Comparison of ENCODE assay signal across 24 cellular contexts in the genomic region with DNA sequence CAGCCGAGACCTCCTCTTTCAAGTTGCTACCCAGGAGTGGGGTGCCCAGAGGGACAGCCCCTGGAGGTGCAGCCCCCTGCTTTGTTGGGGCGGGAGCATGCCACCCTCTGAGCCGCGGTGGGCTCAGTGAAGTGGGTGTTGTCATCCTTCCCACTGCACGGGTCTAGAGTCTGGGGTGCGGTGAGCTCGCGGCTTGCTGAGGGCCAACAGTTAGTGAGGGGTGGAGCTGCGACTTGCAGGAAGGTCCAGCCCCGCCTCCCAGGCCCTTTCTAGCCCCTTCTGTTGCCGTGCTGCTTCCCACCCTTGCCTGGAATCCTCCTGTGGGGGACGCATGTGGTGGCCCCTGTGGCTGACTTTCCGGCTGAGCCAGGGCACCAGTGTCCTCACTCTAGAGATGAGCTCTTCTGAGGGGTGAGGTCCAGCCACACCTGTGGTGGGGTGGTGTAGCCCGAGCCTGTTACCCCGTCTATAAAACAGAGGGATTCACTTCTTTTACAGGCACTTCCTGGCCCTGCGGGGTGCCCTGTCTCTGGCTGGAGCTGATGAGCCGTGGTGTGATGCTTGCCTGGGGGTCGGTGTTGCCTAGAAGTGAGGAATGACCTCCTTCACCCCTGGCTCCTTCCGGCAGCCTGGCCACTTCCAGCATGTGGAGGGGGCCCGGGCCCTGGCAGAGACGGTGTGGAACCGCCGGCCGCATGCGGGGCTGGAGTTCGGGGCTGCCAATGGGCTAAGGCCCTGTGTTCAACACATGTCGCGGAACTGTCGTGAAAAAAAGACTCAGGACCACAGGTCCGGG.
DNase-seq lines count a peak whose midpoint lies in the region; ATAC-seq and TF ChIP-seq lines count a peak whose summit lies in the region.
"Had no signal": no experiment of that assay in that cellular context is flagged by ENCODE, and none has a peak within 500 bp of the region (broad histone marks: within the 10 kb centered on the region; RNA-seq: fewer than 3 reads in every experiment).

No MANE protein-coding gene starts in this region.

- no peak overlapping the region for H2BK15ac ChIP-seq in mesendoderm (replicated peaks; ENCODE audit: low read depth)

- no peaks in the 10 kb centered on the region for H3K9me3 Mint-ChIP-seq in activated B cell treated with CpG ODN at 0.5 μM for 24 hours
- H3K9me3 Mint-ChIP-seq in Calu3 (ENCODE audit: low read depth, unreplicated experiment), result no peaks in the 10 kb centered on the region
- H3K9me3 Mint-ChIP-seq: activated CD8-positive, alpha-beta T cell treated with anti-CD3 and anti-CD28 coated beads for 36 hours had no signal

- H3K27me3 ChIP-seq in mesendoderm (ENCODE audit: insufficient read depth, low read length, poor library complexity), result no peaks in the 10 kb centered on the region
- H3K27me3 ChIP-seq in thyroid gland, result no peaks in the 10 kb centered on the region
- H3K27me3 ChIP-seq: body of pancreas, gastroesophageal sphincter had no signal

- H3K23ac ChIP-seq in mesendoderm (ENCODE audit: low read length), result no peak overlapping the region

- CTCF ChIA-PET in activated B cell treated with CpG ODN at 0.5 μM for 24 hours (lab: Charles Lee), result no interaction called here
- CTCF ChIA-PET in Calu3 (lab: Charles Lee), result no interaction called here

- H3K9ac ChIP-seq in mesendoderm (ENCODE audit: low read length), result no peak overlapping the region

- H3K36me3 Mint-ChIP-seq in activated B cell treated with CpG ODN at 0.5 μM for 24 hours (ENCODE audit: low read depth) (peaks cover 16% of the 10 kb centered on the region), Calu3 (ENCODE audit: insufficient read depth, unreplicated experiment) (peaks cover 6% of the 10 kb centered on the region)

- H3K18ac ChIP-seq in mesendoderm (ENCODE audit: low read length), result no peak overlapping the region

- H3K4me2 ChIP-seq in mesendoderm (ENCODE audit: low read length), result no peak overlapping the region
- H3K4me2 ChIP-seq: PC-9 had no signal

- H3K27ac ChIP-seq in mesendoderm (ENCODE audit: low read depth, low read length) (no peak overlapping the region), thyroid gland (peak overlapping the region; percentile 88 to 98 (median 98))
- H3K27ac ChIP-seq: body of pancreas, gastroesophageal sphincter, PC-9, psoas muscle had no signal

- no peaks in the 10 kb centered on the region for H3K79me1 ChIP-seq in mesendoderm (ENCODE audit: low read length)

- H3K27me3 Mint-ChIP-seq in activated B cell treated with CpG ODN at 0.5 μM for 24 hours, result no peaks in the 10 kb centered on the region
- no peaks in the 10 kb centered on the region for H3K27me3 Mint-ChIP-seq in Calu3 (ENCODE audit: unreplicated experiment)
- H3K27me3 Mint-ChIP-seq: activated CD8-positive, alpha-beta T cell treated with anti-CD3 and anti-CD28 coated beads for 36 hours had no signal

- H2BK5ac ChIP-seq in mesendoderm (ENCODE audit: low read length), result no peak overlapping the region

- no peak for TF ChIP-seq POLR2A in thyroid gland (IDR thresholded peaks at IDR 0.05)

- no peak overlapping the region for H4K5ac ChIP-seq in mesendoderm (ENCODE audit: low read length)

- H3K36me3 ChIP-seq in mesendoderm (ENCODE audit: control insufficient read depth, insufficient read depth, low read length) (no peaks in the 10 kb centered on the region), thyroid gland (no peaks in the 10 kb centered on the region)

- no peak overlapping the region for H2BK120ac ChIP-seq in mesendoderm (ENCODE audit: low read depth, low read length)

- no CpG with 5 or more reads among the region's 30 CpGs for WGBS in mesendoderm (ENCODE audit: extremely low coverage, insufficient coverage, low lambda C conversion rate)
- 84 to 85% methylated on average over 4 to 17 of the region's 30 CpGs for WGBS in thyroid gland, 2 donors

- POLR2A ChIA-PET in activated B cell treated with CpG ODN at 0.5 μM for 24 hours (lab: Charles Lee), result interaction anchor here (0.9 to 15.9 kb wide), 6 partner anchors 9 to 125 kb away, joined by 5 to 207 read pairs (median 6); no protein-coding TSS in a partner anchor

- no peaks in the 10 kb centered on the region for H3K79me2 ChIP-seq in mesendoderm (ENCODE audit: control insufficient read depth, insufficient read depth, low read length)

- TF ChIP-seq CTCF in activated B cell treated with CpG ODN at 0.5 μM for 24 hours (IDR thresholded peaks at IDR 0.05), result no peak
- no peak for TF ChIP-seq CTCF in thyroid gland (IDR thresholded peaks at IDR 0.05)
- TF ChIP-seq CTCF in Calu3 (IDR thresholded peaks at IDR 0.05; ENCODE audit: unreplicated experiment), result no peak

- peak overlapping the region; percentile 69 for H3K56ac ChIP-seq in mesendoderm (ENCODE audit: low read length)

- H3K4me1 Mint-ChIP-seq in activated B cell treated with CpG ODN at 0.5 μM for 24 hours, result peaks cover 100% of the 10 kb centered on the region
- H3K4me1 Mint-ChIP-seq in Calu3 (ENCODE audit: low read depth, unreplicated experiment), result no peaks in the 10 kb centered on the region

- H3K4me3 Mint-ChIP-seq in activated B cell treated with CpG ODN at 0.5 μM for 24 hours (peak overlapping the region; percentile 11), Calu3 (ENCODE audit: low read depth, unreplicated experiment) (no peak overlapping the region)
- H3K4me3 Mint-ChIP-seq: activated CD8-positive, alpha-beta T cell treated with anti-CD3 and anti-CD28 coated beads for 36 hours had no signal

- no peak overlapping the region for H2AK5ac ChIP-seq in mesendoderm (ENCODE audit: low read length)

- intact Hi-C loops in activated B cell treated with CpG ODN at 0.5 μM for 24 hours (cut with micrococcal nuclease), result no loop called here
- intact Hi-C loops in thyroid gland (cut with DNase I), result no loop called here
- intact Hi-C loops in Calu3 (cut with micrococcal nuclease; ENCODE audit: unreplicated experiment), result loop anchor here (10.0 kb wide), 1 partner anchor 129 kb away; a partner anchor contains a TSS

- H4K8ac ChIP-seq in mesendoderm (ENCODE audit: low read depth, low read length), result no peak overlapping the region

- peak overlapping the region; percentile 96 for H3K27ac Mint-ChIP-seq in activated B cell treated with CpG ODN at 0.5 μM for 24 hours
- no peak overlapping the region for H3K27ac Mint-ChIP-seq in Calu3 (ENCODE audit: unreplicated experiment)
- H3K27ac Mint-ChIP-seq: activated CD8-positive, alpha-beta T cell treated with anti-CD3 and anti-CD28 coated beads for 36 hours had no signal

- no peaks in the 10 kb centered on the region for H3K4me1 ChIP-seq in mesendoderm (ENCODE audit: control insufficient read depth, low read depth, low read length)
- peaks cover 83 to 88% of the 10 kb centered on the region in 2 donors for H3K4me1 ChIP-seq in thyroid gland
- H3K4me1 ChIP-seq: body of pancreas had no signal

- H3K4me3 ChIP-seq in mesendoderm (ENCODE audit: low read length) (no peak overlapping the region), thyroid gland (replicated peaks in 1 of 3) (no peak overlapping the region)
- H3K4me3 ChIP-seq: body of pancreas, gastroesophageal sphincter, lung, PC-9, psoas muscle had no signal

- DNase-seq in activated gamma-delta T cell (lab: John Stamatoyannopoulos, UW) (peak; percentile 34), activated gamma-delta T cell treated with Interleukin-2 at 50 U/mL for 16 hours (no peak), activated B cell treated with CpG ODN at 0.5 μM for 24 hours (no peak), mesendoderm (peak; percentile 75), thyroid gland (no peak), Calu3 (no peak), NCI-H2227 (lab: John Stamatoyannopoulos, UW; ENCODE audit: unreplicated experiment) (no peak)
- DNase-seq: 8988T; activated CD8-positive, alpha-beta T cell treated with anti-CD3 and anti-CD28 coated beads for 36 hours; body of pancreas; DMS79 treated with DMSO at 0.1 percent for 48 hours; hypothalamus; KBM-7; kidney; NCI-H1417 treated with DMSO at 0.1 percent for 48 hours; NCI-H446 treated with DMSO at 0.1 percent for 48 hours; nucleus accumbens; PC-9; psoas muscle; SHP77 had no signal

- no peak overlapping the region for H3K4ac ChIP-seq in mesendoderm (ENCODE audit: low read depth, low read length)

- no peak for ATAC-seq in activated B cell treated with CpG ODN at 0.5 μM for 24 hours (ENCODE audit: low read depth)
- ATAC-seq in HG02885 (IDR thresholded peaks at IDR 0.05; ENCODE audit: poor library complexity, unreplicated experiment), result no peak
- ATAC-seq: activated CD4-positive, CD25-positive, alpha-beta regulatory T cell treated with anti-CD3 and anti-CD28 coated beads, Interleukin-2, amount 50 U/mL, for 24 hours; activated CD8-positive, alpha-beta T cell treated with anti-CD3 and anti-CD28 coated beads for 36 hours; body of pancreas; gastroesophageal sphincter; psoas muscle had no signal

- no peaks in the 10 kb centered on the region for H3K9me3 ChIP-seq in thyroid gland
- H3K9me3 ChIP-seq: body of pancreas, gastroesophageal sphincter, psoas muscle had no signal

- no TSS peak for BruUV-seq in Calu3 (replicated peaks; lab: Mats Ljungman, UMichigan)

Comparison
In these comparisons a context has a peak if more than half of its experiments do, and no peak if none do; other contexts are left out.
1. DNase-seq: peak in activated gamma-delta T cell (single experiment) and mesendoderm (single experiment); none in activated gamma-delta T cell treated with Interleukin-2 at 50 U/mL for 16 hours (single experiment), activated B cell treated with CpG ODN at 0.5 μM for 24 hours (single experiment), thyroid gland (0 of 2), Calu3 (single experiment) and NCI-H2227 (single experiment).